In the genomic region with DNA sequence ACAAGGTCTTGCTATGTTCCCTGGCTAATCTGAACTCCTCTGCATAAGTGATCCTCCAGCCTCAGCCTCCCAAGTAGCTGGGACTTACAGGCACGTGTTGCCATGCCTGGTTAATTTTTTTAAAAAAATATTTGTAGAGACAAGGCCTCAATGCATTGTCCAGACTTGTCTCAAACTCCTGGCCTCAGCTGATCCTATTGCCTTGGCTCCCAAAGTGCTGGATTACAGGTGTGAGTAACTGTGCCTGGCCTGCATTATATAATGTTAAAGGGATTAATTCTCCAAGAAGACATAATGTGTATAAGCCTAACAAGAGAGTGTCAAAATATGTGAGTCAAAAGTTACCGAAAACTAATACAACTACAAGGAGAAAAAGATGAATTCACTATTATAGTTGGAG, we compare ENCODE assay signal across 28 cellular contexts. TPM values are rescaled to one million over a fixed set of nuclear protein-coding genes. Genes with fewer than 3 reads are reported as not detected.
"Had no signal": no experiment of that assay in that cellular context is flagged by ENCODE, and none has a peak within 500 bp of the region (broad histone marks: within the 10 kb centered on the region; RNA-seq: fewer than 3 reads in every experiment).

No MANE protein-coding gene starts in this region.

- H3K27me3 ChIP-seq: ascending aorta, esophagus squamous epithelium had no signal

- H3K36me3 ChIP-seq: ascending aorta had no signal

- H3K27me3 Mint-ChIP-seq: activated CD4-positive, alpha-beta memory T cell treated with anti-CD3 and anti-CD28 coated beads, Interleukin-2, amount 10 ng/mL, durations not matched to agents 7 days and 5 days; activated CD4-positive, alpha-beta T cell treated with anti-CD3 and anti-CD28 coated beads, Interleukin-2, amount 10 ng/mL, durations not matched to agents 7 days and 5 days; activated naive CD4-positive, alpha-beta T cell treated with anti-CD3 and anti-CD28 coated beads, Interleukin-2, amount 10 ng/mL, durations not matched to agents 7 days and 5 days; activated naive CD8-positive, alpha-beta T cell treated with anti-CD3 and anti-CD28 coated beads, Interleukin-2, amount 10 ng/mL, durations not matched to agents 7 days and 5 days; activated T-cell treated with anti-CD3 and anti-CD28 coated beads, Interleukin-2, amount 50 U/mL, for 24 hours; brain; T-helper 17 cell had no signal

- H3K27ac Mint-ChIP-seq: activated CD4-positive, alpha-beta memory T cell treated with anti-CD3 and anti-CD28 coated beads, Interleukin-2, amount 10 ng/mL, durations not matched to agents 7 days and 5 days; activated CD4-positive, alpha-beta T cell treated with anti-CD3 and anti-CD28 coated beads, Interleukin-2, amount 10 ng/mL, durations not matched to agents 7 days and 5 days; activated naive CD4-positive, alpha-beta T cell treated with anti-CD3 and anti-CD28 coated beads, Interleukin-2, amount 50 U/mL, for 72 hours; activated naive CD8-positive, alpha-beta T cell treated with anti-CD3 and anti-CD28 coated beads, Interleukin-2, amount 10 ng/mL, durations not matched to agents 7 days and 5 days; activated T-cell treated with anti-CD3 and anti-CD28 coated beads, Interleukin-2, amount 50 U/mL, for 24 hours; activated T-cell treated with anti-CD3 and anti-CD28 coated beads, Interleukin-2, amount 50 U/mL, for 72 hours; brain; T-helper 2 cell treated with Interferon-gamma antibody and Interleukin-4, amounts not matched to agents 5 μg/mL and 100 μg/mL, for 36 hours; WTC11 had no signal

- H3K4me3 ChIP-seq: ascending aorta, esophagus squamous epithelium had no signal

- H3K4me1 Mint-ChIP-seq: activated naive CD4-positive, alpha-beta T cell treated with anti-CD3 and anti-CD28 coated beads, Interleukin-2, amount 10 ng/mL, durations not matched to agents 7 days and 5 days; brain; WTC11 had no signal

- H3K27ac ChIP-seq: ascending aorta, esophagus squamous epithelium, VCaP had no signal

- ATAC-seq: activated naive CD4-positive, alpha-beta T cell treated with anti-CD3 and anti-CD28 coated beads, Interleukin-2, amount 50 U/mL, for 72 hours; activated T-cell treated with anti-CD3 and anti-CD28 coated beads, Interleukin-2, amount 50 U/mL, for 72 hours; T-helper 17 cell; WTC11 had no signal

- H3K9me3 Mint-ChIP-seq: activated CD4-positive, alpha-beta memory T cell treated with anti-CD3 and anti-CD28 coated beads, Interleukin-2, amount 10 ng/mL, durations not matched to agents 7 days and 5 days; activated CD4-positive, alpha-beta T cell treated with anti-CD3 and anti-CD28 coated beads, Interleukin-2, amount 10 ng/mL, durations not matched to agents 7 days and 5 days; activated naive CD4-positive, alpha-beta T cell treated with anti-CD3 and anti-CD28 coated beads, Interleukin-2, amount 10 ng/mL, durations not matched to agents 7 days and 5 days; activated naive CD4-positive, alpha-beta T cell treated with anti-CD3 and anti-CD28 coated beads, Interleukin-2, amount 50 U/mL, for 72 hours; activated naive CD8-positive, alpha-beta T cell treated with anti-CD3 and anti-CD28 coated beads, Interleukin-2, amount 10 ng/mL, durations not matched to agents 7 days and 5 days; activated T-cell treated with anti-CD3 and anti-CD28 coated beads, Interleukin-2, amount 50 U/mL, for 24 hours; activated T-cell treated with anti-CD3 and anti-CD28 coated beads, Interleukin-2, amount 50 U/mL, for 72 hours; brain; T-helper 2 cell treated with Interferon-gamma antibody and Interleukin-4, amounts not matched to agents 5 μg/mL and 100 μg/mL, for 36 hours; WTC11 had no signal

- DNase-seq: activated CD4-positive, alpha-beta memory T cell treated with anti-CD3 and anti-CD28 coated beads, Interleukin-2, amount 10 ng/mL, durations not matched to agents 7 days and 5 days; activated CD4-positive, alpha-beta T cell treated with anti-CD3 and anti-CD28 coated beads for 1 hour; activated CD4-positive, alpha-beta T cell treated with anti-CD3 and anti-CD28 coated beads for 4 hours; activated CD4-positive, alpha-beta T cell treated with anti-CD3 and anti-CD28 coated beads, Interleukin-2, amount 10 ng/mL, durations not matched to agents 7 days and 5 days; activated CD4-positive, alpha-beta T cell treated with anti-CD3 and anti-CD28 coated beads, Interleukin-2, amount 50 U/mL, for 4 hours; activated CD8-positive, alpha-beta memory T cell treated with anti-CD3 and anti-CD28 coated beads, Interleukin-2, amount 50 U/mL, for 48 hours; activated gamma-delta T cell; activated naive CD4-positive, alpha-beta T cell; activated naive CD4-positive, alpha-beta T cell treated with anti-CD3 and anti-CD28 coated beads, Interleukin-2, amount 10 ng/mL, durations not matched to agents 7 days and 5 days; activated naive CD8-positive, alpha-beta T cell treated with anti-CD3 and anti-CD28 coated beads, Interleukin-2, amount 10 ng/mL, durations not matched to agents 7 days and 5 days; activated T-cell treated with anti-CD3 and anti-CD28 coated beads for 4 hours; activated T-cell treated with anti-CD3 and anti-CD28 coated beads, Interleukin-2, amount 50 U/mL, for 24 hours; activated T-cell treated with anti-CD3 and anti-CD28 coated beads, Interleukin-2, amount 50 U/mL, for 72 hours; caudate nucleus; cortex of kidney; dermis blood vessel endothelial cell; effector CD8-positive, alpha-beta T cell; erythroblast; esophagus squamous epithelium; head of caudate nucleus; T-helper 1 cell; T-helper 17 cell had no signal

- H3K4me1 ChIP-seq: ascending aorta, esophagus squamous epithelium had no signal

- H3K4me3 Mint-ChIP-seq: activated CD4-positive, alpha-beta memory T cell treated with anti-CD3 and anti-CD28 coated beads, Interleukin-2, amount 10 ng/mL, durations not matched to agents 7 days and 5 days; activated CD4-positive, alpha-beta T cell treated with anti-CD3 and anti-CD28 coated beads, Interleukin-2, amount 10 ng/mL, durations not matched to agents 7 days and 5 days; activated naive CD4-positive, alpha-beta T cell treated with anti-CD3 and anti-CD28 coated beads, Interleukin-2, amount 10 ng/mL, durations not matched to agents 7 days and 5 days; activated naive CD8-positive, alpha-beta T cell treated with anti-CD3 and anti-CD28 coated beads, Interleukin-2, amount 10 ng/mL, durations not matched to agents 7 days and 5 days; activated T-cell treated with anti-CD3 and anti-CD28 coated beads, Interleukin-2, amount 50 U/mL, for 24 hours; activated T-cell treated with anti-CD3 and anti-CD28 coated beads, Interleukin-2, amount 50 U/mL, for 72 hours; brain; T-helper 17 cell; T-helper 2 cell treated with Interferon-gamma antibody and Interleukin-4, amounts not matched to agents 5 μg/mL and 100 μg/mL, for 36 hours; WTC11 had no signal

- H3K9me3 ChIP-seq: ascending aorta, esophagus squamous epithelium had no signal

RNA-seq across cellular contexts. Expression of a gene that starts 32.2 kb away (rescaled TPM):
- total RNA-seq: ascending aorta had no signal
